22 cellular contexts compared by ENCODE assay signal in the genomic region with DNA sequence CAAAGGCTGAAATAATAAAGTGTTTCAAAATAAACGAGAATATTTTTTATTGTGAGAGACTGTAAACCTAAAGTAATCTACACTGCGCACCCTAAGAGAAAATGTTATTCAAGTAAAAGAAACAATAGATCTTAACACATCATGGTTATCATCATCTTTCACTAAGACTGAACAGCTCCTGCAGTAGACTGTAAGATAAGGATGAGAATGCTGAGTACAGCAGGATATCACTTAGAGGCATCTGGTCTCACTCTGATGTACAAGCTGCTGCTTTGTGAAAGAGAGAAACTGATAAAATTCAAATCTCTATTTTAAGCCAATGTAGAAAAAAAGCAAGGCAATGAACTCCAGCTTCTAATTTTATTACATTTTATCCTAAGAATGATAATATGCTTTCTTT.
"Had no signal": no experiment of that assay in that cellular context is flagged by ENCODE, and none has a peak within 500 bp of the region (broad histone marks: within the 10 kb centered on the region; RNA-seq: fewer than 3 reads in every experiment).

No MANE protein-coding gene starts in this region.

- H3K27ac ChIP-seq: RWPE1, SJCRH30 had no signal

- H3K4me3 ChIP-seq: MG63, SJCRH30 had no signal

- H3K9me3 ChIP-seq: MG63, SJCRH30 had no signal

- ATAC-seq: Panc1, PC-3 had no signal

- DNase-seq: Karpas-422, KG1, MG63, NCI-H1092, NCI-H1105 treated with DMSO at 0.1 percent for 48 hours, NCI-H1417 treated with DMSO at 0.1 percent for 48 hours, NCI-H187, NCI-H2029, NCI-H2081 treated with DMSO at 0.1 percent for 48 hours, NCI-H2171, NCI-H226, NCI-H446, NCI-H510A, NCI-H524 treated with DMSO at 0.1 percent for 48 hours, NCI-H69, NCI-H774, PC-3, SHP77 treated with DMSO at 0.1 percent for 48 hours, SJCRH30, SW 1271 had no signal
